3 cellular contexts compared by ENCODE assay signal in genomic region chr2:127690696-127691095, GRCh38.
TF ChIP-seq lines count a peak whose summit lies in the region.

No MANE protein-coding gene starts in this region.

TF ChIP-seq in HepG2, 621 proteins besides CTCF, POLR2A, EP300 and RAD21:
- 0 out of 2 replicates have a peak, but pooled peaks have one; percentile 1 for TF ChIP-seq FOXO4 (CRISPR knock-in tag; conservative IDR thresholded peaks at IDR 0.05)
- peak; percentile 17 for TF ChIP-seq ZFP36 (IDR thresholded peaks at IDR 0.05; ENCODE audit: borderline replicate concordance, low read depth, low read length, partially characterized antibody)
- no peak for TF ChIP-seq HDAC1 (CRISPR knock-in tag; IDR thresholded peaks at IDR 0.05)
- TF ChIP-seq ZNF672 (CRISPR knock-in tag; IDR thresholded peaks at IDR 0.05), result no peak
TF ChIP-seq in HepG2: peak in this region for 2.

TF ChIP-seq in HEK293, 187 proteins besides CTCF, POLR2A, EP300 and RAD21:
- TF ChIP-seq ZNF707 (tag by site-specific recombination; IDR thresholded peaks at IDR 0.05) (no peak), ZNF585B (tag by site-specific recombination; IDR thresholded peaks at IDR 0.05) (peak; percentile 94), ZNF391 (tag by site-specific recombination; IDR thresholded peaks at IDR 0.05; ENCODE audit: borderline replicate concordance, low read depth) (no peak), SETDB1 (IDR thresholded peaks at IDR 0.05; ENCODE audit: insufficient read length, low read length) (peak; percentile 80), ZNF830 (tag by site-specific recombination; IDR thresholded peaks at IDR 0.05; ENCODE audit: low read depth) (no peak)
- TF ChIP-seq, protein P1, sequence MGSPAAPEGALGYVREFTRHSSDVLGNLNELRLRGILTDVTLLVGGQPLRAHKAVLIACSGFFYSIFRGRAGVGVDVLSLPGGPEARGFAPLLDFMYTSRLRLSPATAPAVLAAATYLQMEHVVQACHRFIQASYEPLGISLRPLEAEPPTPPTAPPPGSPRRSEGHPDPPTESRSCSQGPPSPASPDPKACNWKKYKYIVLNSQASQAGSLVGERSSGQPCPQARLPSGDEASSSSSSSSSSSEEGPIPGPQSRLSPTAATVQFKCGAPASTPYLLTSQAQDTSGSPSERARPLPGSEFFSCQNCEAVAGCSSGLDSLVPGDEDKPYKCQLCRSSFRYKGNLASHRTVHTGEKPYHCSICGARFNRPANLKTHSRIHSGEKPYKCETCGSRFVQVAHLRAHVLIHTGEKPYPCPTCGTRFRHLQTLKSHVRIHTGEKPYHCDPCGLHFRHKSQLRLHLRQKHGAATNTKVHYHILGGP (tag by site-specific recombination; IDR thresholded peaks at IDR 0.05), result no peak
TF ChIP-seq in HEK293: peak in this region for 2.

TF ChIP-seq in K562, 482 proteins besides CTCF, POLR2A, EP300 and RAD21:
- TF ChIP-seq BCL6 (CRISPR knock-in tag; IDR thresholded peaks at IDR 0.05) (no peak), MEF2A (IDR thresholded peaks at IDR 0.05; ENCODE audit: control insufficient read depth, low read depth, low read length) (no peak), ZC3H11A (IDR thresholded peaks at IDR 0.05; ENCODE audit: low read depth, low read length) (no peak), ZNF778 (CRISPR knock-in tag; IDR thresholded peaks at IDR 0.05) (no peak), DIDO1 (tag; IDR thresholded peaks at IDR 0.05; ENCODE audit: low read depth) (no peak), CBX3 (IDR thresholded peaks at IDR 0.05; ENCODE audit: borderline replicate concordance in 1 of 2, low read length in 2 of 2) (peak in 1 of 2 experiments; percentile 51; a peak in 1 of 3 replicates), ZSCAN29 (IDR thresholded peaks at IDR 0.05) (no peak), SFPQ (IDR thresholded peaks at IDR 0.05; ENCODE audit: low read depth, low read length) (no peak), CHD4 (IDR thresholded peaks at IDR 0.05; ENCODE audit: insufficient read depth, insufficient replicate concordance, low read depth, low read length, poor library complexity, severe bottlenecking) (no peak), HLTF (IDR thresholded peaks at IDR 0.05) (no peak), NR4A1 (CRISPR knock-in tag; IDR thresholded peaks at IDR 0.05) (no peak), NR4A1 (tag; IDR thresholded peaks at IDR 0.05) (no peak), ZFP36 (IDR thresholded peaks at IDR 0.05; ENCODE audit: low read depth, low read length, partially characterized antibody) (peak; percentile 87), SNIP1 (IDR thresholded peaks at IDR 0.05; ENCODE audit: low read depth) (no peak), E2F6 (IDR thresholded peaks at IDR 0.05; ENCODE audit: borderline replicate concordance in 1 of 2, extremely low read depth in 1 of 2, insufficient read depth in 1 of 2, insufficient read length in 1 of 2, low read depth in 1 of 2, low read length in 1 of 2, poor library complexity in 1 of 2, severe bottlenecking in 1 of 2) (no peak), SMARCA4 (IDR thresholded peaks at IDR 0.05) (no peak), IFI16 (CRISPR knock-in tag; IDR thresholded peaks at IDR 0.05) (no peak), CBX5 (IDR thresholded peaks at IDR 0.05; ENCODE audit: borderline replicate concordance, low read depth) (no peak), ZKSCAN8 (CRISPR knock-in tag; IDR thresholded peaks at IDR 0.05) (no peak)
- TF ChIP-seq, protein P2, sequence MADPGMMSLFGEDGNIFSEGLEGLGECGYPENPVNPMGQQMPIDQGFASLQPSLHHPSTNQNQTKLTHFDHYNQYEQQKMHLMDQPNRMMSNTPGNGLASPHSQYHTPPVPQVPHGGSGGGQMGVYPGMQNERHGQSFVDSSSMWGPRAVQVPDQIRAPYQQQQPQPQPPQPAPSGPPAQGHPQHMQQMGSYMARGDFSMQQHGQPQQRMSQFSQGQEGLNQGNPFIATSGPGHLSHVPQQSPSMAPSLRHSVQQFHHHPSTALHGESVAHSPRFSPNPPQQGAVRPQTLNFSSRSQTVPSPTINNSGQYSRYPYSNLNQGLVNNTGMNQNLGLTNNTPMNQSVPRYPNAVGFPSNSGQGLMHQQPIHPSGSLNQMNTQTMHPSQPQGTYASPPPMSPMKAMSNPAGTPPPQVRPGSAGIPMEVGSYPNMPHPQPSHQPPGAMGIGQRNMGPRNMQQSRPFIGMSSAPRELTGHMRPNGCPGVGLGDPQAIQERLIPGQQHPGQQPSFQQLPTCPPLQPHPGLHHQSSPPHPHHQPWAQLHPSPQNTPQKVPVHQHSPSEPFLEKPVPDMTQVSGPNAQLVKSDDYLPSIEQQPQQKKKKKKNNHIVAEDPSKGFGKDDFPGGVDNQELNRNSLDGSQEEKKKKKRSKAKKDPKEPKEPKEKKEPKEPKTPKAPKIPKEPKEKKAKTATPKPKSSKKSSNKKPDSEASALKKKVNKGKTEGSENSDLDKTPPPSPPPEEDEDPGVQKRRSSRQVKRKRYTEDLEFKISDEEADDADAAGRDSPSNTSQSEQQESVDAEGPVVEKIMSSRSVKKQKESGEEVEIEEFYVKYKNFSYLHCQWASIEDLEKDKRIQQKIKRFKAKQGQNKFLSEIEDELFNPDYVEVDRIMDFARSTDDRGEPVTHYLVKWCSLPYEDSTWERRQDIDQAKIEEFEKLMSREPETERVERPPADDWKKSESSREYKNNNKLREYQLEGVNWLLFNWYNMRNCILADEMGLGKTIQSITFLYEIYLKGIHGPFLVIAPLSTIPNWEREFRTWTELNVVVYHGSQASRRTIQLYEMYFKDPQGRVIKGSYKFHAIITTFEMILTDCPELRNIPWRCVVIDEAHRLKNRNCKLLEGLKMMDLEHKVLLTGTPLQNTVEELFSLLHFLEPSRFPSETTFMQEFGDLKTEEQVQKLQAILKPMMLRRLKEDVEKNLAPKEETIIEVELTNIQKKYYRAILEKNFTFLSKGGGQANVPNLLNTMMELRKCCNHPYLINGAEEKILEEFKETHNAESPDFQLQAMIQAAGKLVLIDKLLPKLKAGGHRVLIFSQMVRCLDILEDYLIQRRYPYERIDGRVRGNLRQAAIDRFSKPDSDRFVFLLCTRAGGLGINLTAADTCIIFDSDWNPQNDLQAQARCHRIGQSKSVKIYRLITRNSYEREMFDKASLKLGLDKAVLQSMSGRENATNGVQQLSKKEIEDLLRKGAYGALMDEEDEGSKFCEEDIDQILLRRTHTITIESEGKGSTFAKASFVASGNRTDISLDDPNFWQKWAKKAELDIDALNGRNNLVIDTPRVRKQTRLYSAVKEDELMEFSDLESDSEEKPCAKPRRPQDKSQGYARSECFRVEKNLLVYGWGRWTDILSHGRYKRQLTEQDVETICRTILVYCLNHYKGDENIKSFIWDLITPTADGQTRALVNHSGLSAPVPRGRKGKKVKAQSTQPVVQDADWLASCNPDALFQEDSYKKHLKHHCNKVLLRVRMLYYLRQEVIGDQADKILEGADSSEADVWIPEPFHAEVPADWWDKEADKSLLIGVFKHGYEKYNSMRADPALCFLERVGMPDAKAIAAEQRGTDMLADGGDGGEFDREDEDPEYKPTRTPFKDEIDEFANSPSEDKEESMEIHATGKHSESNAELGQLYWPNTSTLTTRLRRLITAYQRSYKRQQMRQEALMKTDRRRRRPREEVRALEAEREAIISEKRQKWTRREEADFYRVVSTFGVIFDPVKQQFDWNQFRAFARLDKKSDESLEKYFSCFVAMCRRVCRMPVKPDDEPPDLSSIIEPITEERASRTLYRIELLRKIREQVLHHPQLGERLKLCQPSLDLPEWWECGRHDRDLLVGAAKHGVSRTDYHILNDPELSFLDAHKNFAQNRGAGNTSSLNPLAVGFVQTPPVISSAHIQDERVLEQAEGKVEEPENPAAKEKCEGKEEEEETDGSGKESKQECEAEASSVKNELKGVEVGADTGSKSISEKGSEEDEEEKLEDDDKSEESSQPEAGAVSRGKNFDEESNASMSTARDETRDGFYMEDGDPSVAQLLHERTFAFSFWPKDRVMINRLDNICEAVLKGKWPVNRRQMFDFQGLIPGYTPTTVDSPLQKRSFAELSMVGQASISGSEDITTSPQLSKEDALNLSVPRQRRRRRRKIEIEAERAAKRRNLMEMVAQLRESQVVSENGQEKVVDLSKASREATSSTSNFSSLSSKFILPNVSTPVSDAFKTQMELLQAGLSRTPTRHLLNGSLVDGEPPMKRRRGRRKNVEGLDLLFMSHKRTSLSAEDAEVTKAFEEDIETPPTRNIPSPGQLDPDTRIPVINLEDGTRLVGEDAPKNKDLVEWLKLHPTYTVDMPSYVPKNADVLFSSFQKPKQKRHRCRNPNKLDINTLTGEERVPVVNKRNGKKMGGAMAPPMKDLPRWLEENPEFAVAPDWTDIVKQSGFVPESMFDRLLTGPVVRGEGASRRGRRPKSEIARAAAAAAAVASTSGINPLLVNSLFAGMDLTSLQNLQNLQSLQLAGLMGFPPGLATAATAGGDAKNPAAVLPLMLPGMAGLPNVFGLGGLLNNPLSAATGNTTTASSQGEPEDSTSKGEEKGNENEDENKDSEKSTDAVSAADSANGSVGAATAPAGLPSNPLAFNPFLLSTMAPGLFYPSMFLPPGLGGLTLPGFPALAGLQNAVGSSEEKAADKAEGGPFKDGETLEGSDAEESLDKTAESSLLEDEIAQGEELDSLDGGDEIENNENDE (IDR thresholded peaks at IDR 0.05; ENCODE audit: low read depth, low read length), result no peak
- TF ChIP-seq, protein P3, sequence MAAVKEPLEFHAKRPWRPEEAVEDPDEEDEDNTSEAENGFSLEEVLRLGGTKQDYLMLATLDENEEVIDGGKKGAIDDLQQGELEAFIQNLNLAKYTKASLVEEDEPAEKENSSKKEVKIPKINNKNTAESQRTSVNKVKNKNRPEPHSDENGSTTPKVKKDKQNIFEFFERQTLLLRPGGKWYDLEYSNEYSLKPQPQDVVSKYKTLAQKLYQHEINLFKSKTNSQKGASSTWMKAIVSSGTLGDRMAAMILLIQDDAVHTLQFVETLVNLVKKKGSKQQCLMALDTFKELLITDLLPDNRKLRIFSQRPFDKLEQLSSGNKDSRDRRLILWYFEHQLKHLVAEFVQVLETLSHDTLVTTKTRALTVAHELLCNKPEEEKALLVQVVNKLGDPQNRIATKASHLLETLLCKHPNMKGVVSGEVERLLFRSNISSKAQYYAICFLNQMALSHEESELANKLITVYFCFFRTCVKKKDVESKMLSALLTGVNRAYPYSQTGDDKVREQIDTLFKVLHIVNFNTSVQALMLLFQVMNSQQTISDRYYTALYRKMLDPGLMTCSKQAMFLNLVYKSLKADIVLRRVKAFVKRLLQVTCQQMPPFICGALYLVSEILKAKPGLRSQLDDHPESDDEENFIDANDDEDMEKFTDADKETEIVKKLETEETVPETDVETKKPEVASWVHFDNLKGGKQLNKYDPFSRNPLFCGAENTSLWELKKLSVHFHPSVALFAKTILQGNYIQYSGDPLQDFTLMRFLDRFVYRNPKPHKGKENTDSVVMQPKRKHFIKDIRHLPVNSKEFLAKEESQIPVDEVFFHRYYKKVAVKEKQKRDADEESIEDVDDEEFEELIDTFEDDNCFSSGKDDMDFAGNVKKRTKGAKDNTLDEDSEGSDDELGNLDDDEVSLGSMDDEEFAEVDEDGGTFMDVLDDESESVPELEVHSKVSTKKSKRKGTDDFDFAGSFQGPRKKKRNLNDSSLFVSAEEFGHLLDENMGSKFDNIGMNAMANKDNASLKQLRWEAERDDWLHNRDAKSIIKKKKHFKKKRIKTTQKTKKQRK (IDR thresholded peaks at IDR 0.05; ENCODE audit: borderline replicate concordance, low read depth, low read length), result peak; percentile 36; the same call in 1 of the 2 replicates
- TF ChIP-seq, protein P4, sequence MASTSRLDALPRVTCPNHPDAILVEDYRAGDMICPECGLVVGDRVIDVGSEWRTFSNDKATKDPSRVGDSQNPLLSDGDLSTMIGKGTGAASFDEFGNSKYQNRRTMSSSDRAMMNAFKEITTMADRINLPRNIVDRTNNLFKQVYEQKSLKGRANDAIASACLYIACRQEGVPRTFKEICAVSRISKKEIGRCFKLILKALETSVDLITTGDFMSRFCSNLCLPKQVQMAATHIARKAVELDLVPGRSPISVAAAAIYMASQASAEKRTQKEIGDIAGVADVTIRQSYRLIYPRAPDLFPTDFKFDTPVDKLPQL (IDR thresholded peaks at IDR 0.05; ENCODE audit: extremely low read depth, insufficient read length), result no peak
